Comparison of ENCODE assay signal across 12 cellular contexts in genomic region chr4:53132117-53132889, GRCh38.
DNase-seq lines count a peak whose midpoint lies in the region; ATAC-seq, FAIRE-seq and TF ChIP-seq lines count a peak whose summit lies in the region.
"Had no signal": no experiment of that assay in that cellular context is flagged by ENCODE, and none has a peak within 500 bp of the region (broad histone marks: within the 10 kb centered on the region; RNA-seq: fewer than 3 reads in every experiment).

No MANE protein-coding gene starts in this region.

- TF ChIP-seq POLR2A in H1 (IDR thresholded peaks at IDR 0.05; ENCODE audit: control extremely low read depth in 1 of 2, low read depth in 2 of 2, low read length in 2 of 2), result no peak

- H2BK120ac ChIP-seq in H1 (replicated peaks; ENCODE audit: low read depth, low read length), result no peak overlapping the region

- no peak overlapping the region for H4K91ac ChIP-seq in H1 (replicated peaks; ENCODE audit: insufficient read length, low read length)

- no peak overlapping the region for H3K23ac ChIP-seq in H1 (ENCODE audit: insufficient read length)

- no peak for TF ChIP-seq EP300 in H1 (IDR thresholded peaks at IDR 0.05; ENCODE audit: borderline replicate concordance in 1 of 2, low read depth in 2 of 2, low read length in 2 of 2)

- no peak overlapping the region for H3K14ac ChIP-seq in H1 (ENCODE audit: insufficient read length)

- POLR2A ChIA-PET in H1 (lab: Charles Lee; ENCODE audit: partially characterized antibody), result no interaction called here

- ATAC-seq in GM18502 (IDR thresholded peaks at IDR 0.05; ENCODE audit: poor library complexity, unreplicated experiment) (peak; percentile 46), HG03039 (IDR thresholded peaks at IDR 0.05; ENCODE audit: unreplicated experiment) (peak; percentile 67), HG03159 (IDR thresholded peaks at IDR 0.05; ENCODE audit: unreplicated experiment) (no peak), HG03571 (IDR thresholded peaks at IDR 0.05; ENCODE audit: unreplicated experiment) (no peak)
- ATAC-seq: activated CD8-positive, alpha-beta memory T cell treated with anti-CD3 and anti-CD28 coated beads, Interleukin-2, amount 10 ng/mL, durations not matched to agents 7 days and 5 days; CD8-positive, alpha-beta T cell had no signal

- TF ChIP-seq CTCF in AG10803 (conservative IDR thresholded peaks at IDR 0.05; ENCODE audit: low read length), result no peak
- no peak for TF ChIP-seq CTCF in H1 (IDR thresholded peaks at IDR 0.05; ENCODE audit: control extremely low read depth in 1 of 3, insufficient read depth in 1 of 3, low read depth in 1 of 3, low read length in 3 of 3)
- no peak for TF ChIP-seq CTCF in brain microvascular endothelial cell (IDR thresholded peaks at IDR 0.05; ENCODE audit: low read depth, low read length, missing control alignments)

- H3K4me2 ChIP-seq in H1 (ENCODE audit: insufficient read depth in 1 of 2, low read depth in 2 of 2, low read length in 2 of 2), result no peak overlapping the region

- no peaks in the 10 kb centered on the region for H3K79me2 ChIP-seq in H1 (ENCODE audit: control insufficient read depth in 1 of 2, insufficient read depth in 2 of 2, low read length in 2 of 2)

- no peaks in the 10 kb centered on the region for H3K23me2 ChIP-seq in H1 (ENCODE audit: low read depth, low read length)

- in situ Hi-C loops in brain microvascular endothelial cell (cut with HindIII; ENCODE audit: low pct_ligation_motif_present, low sequenced_read_pairs), result no loop called here

- no peak overlapping the region for H2AK5ac ChIP-seq in H1 (ENCODE audit: low read depth, low read length)

- no peaks in the 10 kb centered on the region for H4K20me1 ChIP-seq in H1 (replicated peaks in 1 of 2; ENCODE audit: control insufficient read depth in 1 of 2, insufficient read depth in 2 of 2, low read length in 2 of 2)

- H2BK15ac ChIP-seq in H1 (ENCODE audit: low read length), result no peak overlapping the region

- no peak overlapping the region for H3K9ac ChIP-seq in H1 (replicated peaks in 1 of 4; ENCODE audit: extremely low read depth in 1 of 4, low read depth in 3 of 4, low read length in 3 of 4)

- peak; percentile 35 for DNase-seq in AG10803 (ENCODE audit: low read depth)
- DNase-seq in H1 (ENCODE audit: low read depth in 1 of 2, low spot score in 2 of 2), result no peak
- DNase-seq in DMS153 (lab: John Stamatoyannopoulos, UW), result no peak
- no peak for DNase-seq in brain microvascular endothelial cell
- DNase-seq: activated CD8-positive, alpha-beta memory T cell treated with anti-CD3 and anti-CD28 coated beads, Interleukin-2, amount 10 ng/mL, durations not matched to agents 7 days and 5 days; CD8-positive, alpha-beta T cell; central memory CD4-positive, alpha-beta T cell; NCI-H2081 had no signal

- TF ChIP-seq RAD21 in H1 (IDR thresholded peaks at IDR 0.05 in 1 of 2, conservative IDR thresholded peaks at IDR 0.05 in 1 of 2; ENCODE audit: low read depth in 2 of 2, low read length in 2 of 2), result no peak

- H2BK5ac ChIP-seq in H1 (ENCODE audit: low read depth, low read length), result no peak overlapping the region

- WGBS in H1 (ENCODE audit: extremely low coverage in 1 of 2, insufficient coverage in 1 of 2, insufficient read length in 1 of 2, insufficient replicate concordance in 2 of 2, low coverage in 1 of 2, low lambda C conversion rate in 2 of 2, missing lambda C conversion rate in 1 of 2), 2 experiments, result 95% methylated on average over 4 of the region's 4 CpGs; no CpG with 5 or more reads in 1 of the 2 experiments

- H3K79me1 ChIP-seq in H1 (ENCODE audit: low read depth, low read length), result no peaks in the 10 kb centered on the region

- no peak overlapping the region for H3K4ac ChIP-seq in H1 (replicated peaks; ENCODE audit: insufficient read length, low read depth, low read length)

- H3K27me3 ChIP-seq in H1 (replicated peaks in 1 of 4; ENCODE audit: control insufficient read depth in 3 of 4, extremely low read depth in 1 of 4, insufficient read depth in 3 of 4, low read length in 3 of 4) (no peaks in the 10 kb centered on the region), brain microvascular endothelial cell (replicated peaks) (no peaks in the 10 kb centered on the region)

- H2AFZ ChIP-seq in H1 (ENCODE audit: low read length), result no peak overlapping the region

- no peak for FAIRE-seq in H1 (lab: Jason Lieb, UNC)

- CTCF ChIA-PET in H1 (lab: Charles Lee; ENCODE audit: partially characterized antibody), result interaction anchor here (1.1 to 1.4 kb wide), 3 partner anchors 11 to 23 kb away, joined by 3 to 4 read pairs (median 4); no protein-coding TSS in a partner anchor

- H3K4me3 ChIP-seq in AG10803 (ENCODE audit: low read length), result no peak overlapping the region
- no peak overlapping the region for H3K4me3 ChIP-seq in H1 (ENCODE audit: extremely low read depth in 1 of 4, insufficient read depth in 2 of 4, low read depth in 3 of 4, low read length in 4 of 4)
- H3K4me3 ChIP-seq in brain microvascular endothelial cell (ENCODE audit: low read depth, low read length), result no peak overlapping the region

- no peak overlapping the region for H4K5ac ChIP-seq in H1 (ENCODE audit: insufficient read length, low read depth, low read length)

- H3K36me3 ChIP-seq in H1 (ENCODE audit: control insufficient read depth in 2 of 4, insufficient read depth in 4 of 4, low read length in 3 of 4) (no peaks in the 10 kb centered on the region), brain microvascular endothelial cell (replicated peaks) (no peaks in the 10 kb centered on the region)

- no peak overlapping the region for H3K18ac ChIP-seq in H1 (ENCODE audit: extremely low read depth, low read length)

- H4K8ac ChIP-seq in H1 (ENCODE audit: extremely low read depth, insufficient read depth, low read length), result no peak overlapping the region

- no peak overlapping the region for H2BK12ac ChIP-seq in H1 (ENCODE audit: low read depth, low read length)

- H2BK20ac ChIP-seq in H1 (ENCODE audit: low read length), result no peak overlapping the region

- no peaks in the 10 kb centered on the region; a peak in 1 of 7 replicates for H3K4me1 ChIP-seq in H1 (replicated peaks in 1 of 4; ENCODE audit: control insufficient read depth in 3 of 4, insufficient read depth in 4 of 4, low read length in 3 of 4)

- no peak overlapping the region for H3K56ac ChIP-seq in H1 (replicated peaks; ENCODE audit: insufficient read length, low read depth, low read length)

- H3K9me3 ChIP-seq in H1 (ENCODE audit: insufficient read depth in 2 of 2, low read depth in 1 of 2, low read length in 1 of 2), result no peaks in the 10 kb centered on the region

- H3K27ac ChIP-seq in H1 (ENCODE audit: low read depth, low read length) (no peak overlapping the region), brain microvascular endothelial cell (no peak overlapping the region)

TF ChIP-seq in H1, 55 proteins besides CTCF, POLR2A, EP300 and RAD21:
- peak; percentile 44; the same call in 1 of the 2 replicates for TF ChIP-seq RFX5 (IDR thresholded peaks at IDR 0.05; ENCODE audit: borderline replicate concordance, low read depth, low read length)
- TF ChIP-seq RXRA (IDR thresholded peaks at IDR 0.05; ENCODE audit: insufficient read depth, low read depth, low read length), result no peak
TF ChIP-seq in H1: peak in this region for 1.

Comparison
In these comparisons a context has a peak if more than half of its experiments do, and no peak if none do; other contexts are left out.
1. ATAC-seq: peak in GM18502 (single experiment) and HG03039 (single experiment); none in HG03159 (single experiment) and HG03571 (single experiment).